Comparison of ENCODE assay signal across 1 cellular context in the genomic region with DNA sequence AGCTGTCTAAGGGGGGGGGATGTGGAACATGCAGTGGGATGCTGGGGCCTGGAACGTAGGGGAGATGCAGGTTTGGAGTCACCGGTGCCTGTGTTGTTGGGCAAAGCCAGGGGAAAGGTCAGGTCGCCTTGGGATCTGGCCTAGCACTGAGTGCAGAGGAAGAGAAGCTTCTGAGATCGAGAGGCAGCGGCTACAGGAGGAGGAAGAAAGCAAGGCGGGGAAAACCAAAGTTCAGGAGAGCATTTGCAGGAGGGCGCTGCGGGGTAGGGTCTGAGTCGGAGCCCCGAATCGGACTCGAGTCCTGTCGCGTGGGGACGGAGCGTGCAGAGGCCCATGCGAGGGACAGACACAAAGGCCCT.
TF ChIP-seq lines count a peak whose summit lies in the region.

No MANE protein-coding gene starts in this region.

TF ChIP-seq in HepG2, 621 proteins besides CTCF, POLR2A, EP300 and RAD21 (continues in another document):
- TF ChIP-seq PAWR (CRISPR knock-in tag; IDR thresholded peaks at IDR 0.05; ENCODE audit: borderline replicate concordance), result no peak
- no peak for TF ChIP-seq SP140L (CRISPR knock-in tag; IDR thresholded peaks at IDR 0.05; ENCODE audit: borderline replicate concordance)
- TF ChIP-seq, protein P1, sequence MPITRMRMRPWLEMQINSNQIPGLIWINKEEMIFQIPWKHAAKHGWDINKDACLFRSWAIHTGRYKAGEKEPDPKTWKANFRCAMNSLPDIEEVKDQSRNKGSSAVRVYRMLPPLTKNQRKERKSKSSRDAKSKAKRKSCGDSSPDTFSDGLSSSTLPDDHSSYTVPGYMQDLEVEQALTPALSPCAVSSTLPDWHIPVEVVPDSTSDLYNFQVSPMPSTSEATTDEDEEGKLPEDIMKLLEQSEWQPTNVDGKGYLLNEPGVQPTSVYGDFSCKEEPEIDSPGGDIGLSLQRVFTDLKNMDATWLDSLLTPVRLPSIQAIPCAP (CRISPR knock-in tag; IDR thresholded peaks at IDR 0.05; ENCODE audit: low read depth), result no peak
- no peak for TF ChIP-seq KDM5A (IDR thresholded peaks at IDR 0.05; ENCODE audit: borderline replicate concordance, low read length)
- no peak for TF ChIP-seq ZIK1 (CRISPR knock-in tag; IDR thresholded peaks at IDR 0.05; ENCODE audit: borderline replicate concordance, low read depth)
- no peak for TF ChIP-seq NKX3-1 (CRISPR knock-in tag; IDR thresholded peaks at IDR 0.05)
- 0 out of 2 replicates have a peak, but pooled peaks have one; percentile 4 for TF ChIP-seq ZBTB7A (CRISPR knock-in tag; IDR thresholded peaks at IDR 0.05)
- peak; percentile 57; the same call in 1 of the 2 replicates for TF ChIP-seq ZMYM3 (CRISPR knock-in tag; IDR thresholded peaks at IDR 0.05)
- TF ChIP-seq, protein P2, sequence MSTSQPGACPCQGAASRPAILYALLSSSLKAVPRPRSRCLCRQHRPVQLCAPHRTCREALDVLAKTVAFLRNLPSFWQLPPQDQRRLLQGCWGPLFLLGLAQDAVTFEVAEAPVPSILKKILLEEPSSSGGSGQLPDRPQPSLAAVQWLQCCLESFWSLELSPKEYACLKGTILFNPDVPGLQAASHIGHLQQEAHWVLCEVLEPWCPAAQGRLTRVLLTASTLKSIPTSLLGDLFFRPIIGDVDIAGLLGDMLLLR (CRISPR knock-in tag; IDR thresholded peaks at IDR 0.05), result 0 out of 2 replicates have a peak, but pooled peaks have one; percentile 85
- TF ChIP-seq, protein P3, sequence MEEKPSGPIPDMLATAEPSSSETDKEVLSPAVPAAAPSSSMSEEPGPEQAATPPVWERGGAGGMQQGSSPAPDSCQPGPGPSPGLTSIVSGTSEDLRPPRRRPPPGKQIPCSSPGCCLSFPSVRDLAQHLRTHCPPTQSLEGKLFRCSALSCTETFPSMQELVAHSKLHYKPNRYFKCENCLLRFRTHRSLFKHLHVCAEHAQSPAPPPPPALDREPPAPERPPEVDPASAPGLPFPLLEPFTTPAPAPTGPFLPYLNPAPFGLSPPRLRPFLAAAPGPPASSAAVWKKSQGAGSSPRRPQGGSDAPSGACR (CRISPR knock-in tag; IDR thresholded peaks at IDR 0.05), result 0 out of 2 replicates have a peak, but pooled peaks have one; percentile 52
- no peak for TF ChIP-seq MAFK (conservative IDR thresholded peaks at IDR 0.05 in 1 of 2, IDR thresholded peaks at IDR 0.05 in 1 of 2; ENCODE audit: low read length in 2 of 2)
- TF ChIP-seq STAG1 (CRISPR knock-in tag; IDR thresholded peaks at IDR 0.05), result no peak
- TF ChIP-seq CBFB (CRISPR knock-in tag; IDR thresholded peaks at IDR 0.05), result no peak
- TF ChIP-seq, protein P4, sequence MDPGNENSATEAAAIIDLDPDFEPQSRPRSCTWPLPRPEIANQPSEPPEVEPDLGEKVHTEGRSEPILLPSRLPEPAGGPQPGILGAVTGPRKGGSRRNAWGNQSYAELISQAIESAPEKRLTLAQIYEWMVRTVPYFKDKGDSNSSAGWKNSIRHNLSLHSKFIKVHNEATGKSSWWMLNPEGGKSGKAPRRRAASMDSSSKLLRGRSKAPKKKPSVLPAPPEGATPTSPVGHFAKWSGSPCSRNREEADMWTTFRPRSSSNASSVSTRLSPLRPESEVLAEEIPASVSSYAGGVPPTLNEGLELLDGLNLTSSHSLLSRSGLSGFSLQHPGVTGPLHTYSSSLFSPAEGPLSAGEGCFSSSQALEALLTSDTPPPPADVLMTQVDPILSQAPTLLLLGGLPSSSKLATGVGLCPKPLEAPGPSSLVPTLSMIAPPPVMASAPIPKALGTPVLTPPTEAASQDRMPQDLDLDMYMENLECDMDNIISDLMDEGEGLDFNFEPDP (CRISPR knock-in tag; conservative IDR thresholded peaks at IDR 0.05), result no peak
- no peak for TF ChIP-seq KMT2B (CRISPR knock-in tag; IDR thresholded peaks at IDR 0.05)
- TF ChIP-seq ZSCAN25 (CRISPR knock-in tag; IDR thresholded peaks at IDR 0.05), result peak; percentile 53; the same call in 1 of the 2 replicates
- TF ChIP-seq, protein P5, sequence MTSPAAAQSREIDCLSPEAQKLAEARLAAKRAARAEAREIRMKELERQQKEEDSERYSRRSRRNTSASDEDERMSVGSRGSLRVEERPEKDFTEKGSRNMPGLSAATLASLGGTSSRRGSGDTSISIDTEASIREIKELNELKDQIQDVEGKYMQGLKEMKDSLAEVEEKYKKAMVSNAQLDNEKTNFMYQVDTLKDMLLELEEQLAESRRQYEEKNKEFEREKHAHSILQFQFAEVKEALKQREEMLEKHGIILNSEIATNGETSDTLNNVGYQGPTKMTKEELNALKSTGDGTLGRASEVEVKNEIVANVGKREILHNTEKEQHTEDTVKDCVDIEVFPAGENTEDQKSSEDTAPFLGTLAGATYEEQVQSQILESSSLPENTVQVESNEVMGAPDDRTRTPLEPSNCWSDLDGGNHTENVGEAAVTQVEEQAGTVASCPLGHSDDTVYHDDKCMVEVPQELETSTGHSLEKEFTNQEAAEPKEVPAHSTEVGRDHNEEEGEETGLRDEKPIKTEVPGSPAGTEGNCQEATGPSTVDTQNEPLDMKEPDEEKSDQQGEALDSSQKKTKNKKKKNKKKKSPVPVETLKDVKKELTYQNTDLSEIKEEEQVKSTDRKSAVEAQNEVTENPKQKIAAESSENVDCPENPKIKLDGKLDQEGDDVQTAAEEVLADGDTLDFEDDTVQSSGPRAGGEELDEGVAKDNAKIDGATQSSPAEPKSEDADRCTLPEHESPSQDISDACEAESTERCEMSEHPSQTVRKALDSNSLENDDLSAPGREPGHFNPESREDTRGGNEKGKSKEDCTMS (CRISPR knock-in tag; conservative IDR thresholded peaks at IDR 0.05), result no peak
- TF ChIP-seq PITX1 (CRISPR knock-in tag; IDR thresholded peaks at IDR 0.05), result no peak
- TF ChIP-seq, protein P6, sequence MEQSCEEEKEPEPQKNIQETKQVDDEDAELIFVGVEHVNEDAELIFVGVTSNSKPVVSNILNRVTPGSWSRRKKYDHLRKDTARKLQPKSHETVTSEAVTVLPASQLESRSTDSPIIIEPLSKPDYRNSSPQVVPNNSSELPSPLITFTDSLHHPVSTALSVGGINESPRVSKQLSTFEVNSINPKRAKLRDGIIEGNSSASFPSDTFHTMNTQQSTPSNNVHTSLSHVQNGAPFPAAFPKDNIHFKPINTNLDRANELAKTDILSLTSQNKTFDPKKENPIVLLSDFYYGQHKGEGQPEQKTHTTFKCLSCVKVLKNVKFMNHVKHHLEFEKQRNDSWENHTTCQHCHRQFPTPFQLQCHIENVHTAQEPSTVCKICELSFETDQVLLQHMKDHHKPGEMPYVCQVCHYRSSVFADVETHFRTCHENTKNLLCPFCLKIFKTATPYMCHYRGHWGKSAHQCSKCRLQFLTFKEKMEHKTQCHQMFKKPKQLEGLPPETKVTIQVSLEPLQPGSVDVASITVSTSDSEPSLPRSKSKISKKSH (CRISPR knock-in tag; IDR thresholded peaks at IDR 0.05; ENCODE audit: borderline replicate concordance), result no peak
- TF ChIP-seq, protein P7, sequence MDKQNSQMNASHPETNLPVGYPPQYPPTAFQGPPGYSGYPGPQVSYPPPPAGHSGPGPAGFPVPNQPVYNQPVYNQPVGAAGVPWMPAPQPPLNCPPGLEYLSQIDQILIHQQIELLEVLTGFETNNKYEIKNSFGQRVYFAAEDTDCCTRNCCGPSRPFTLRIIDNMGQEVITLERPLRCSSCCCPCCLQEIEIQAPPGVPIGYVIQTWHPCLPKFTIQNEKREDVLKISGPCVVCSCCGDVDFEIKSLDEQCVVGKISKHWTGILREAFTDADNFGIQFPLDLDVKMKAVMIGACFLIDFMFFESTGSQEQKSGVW (CRISPR knock-in tag; IDR thresholded peaks at IDR 0.05; ENCODE audit: borderline replicate concordance), result no peak
- TF ChIP-seq MBD4 (IDR thresholded peaks at IDR 0.05; ENCODE audit: borderline replicate concordance, low read length), result no peak
- TF ChIP-seq NFIB (CRISPR knock-in tag; IDR thresholded peaks at IDR 0.05; ENCODE audit: borderline replicate concordance), result no peak
- TF ChIP-seq, protein P8, sequence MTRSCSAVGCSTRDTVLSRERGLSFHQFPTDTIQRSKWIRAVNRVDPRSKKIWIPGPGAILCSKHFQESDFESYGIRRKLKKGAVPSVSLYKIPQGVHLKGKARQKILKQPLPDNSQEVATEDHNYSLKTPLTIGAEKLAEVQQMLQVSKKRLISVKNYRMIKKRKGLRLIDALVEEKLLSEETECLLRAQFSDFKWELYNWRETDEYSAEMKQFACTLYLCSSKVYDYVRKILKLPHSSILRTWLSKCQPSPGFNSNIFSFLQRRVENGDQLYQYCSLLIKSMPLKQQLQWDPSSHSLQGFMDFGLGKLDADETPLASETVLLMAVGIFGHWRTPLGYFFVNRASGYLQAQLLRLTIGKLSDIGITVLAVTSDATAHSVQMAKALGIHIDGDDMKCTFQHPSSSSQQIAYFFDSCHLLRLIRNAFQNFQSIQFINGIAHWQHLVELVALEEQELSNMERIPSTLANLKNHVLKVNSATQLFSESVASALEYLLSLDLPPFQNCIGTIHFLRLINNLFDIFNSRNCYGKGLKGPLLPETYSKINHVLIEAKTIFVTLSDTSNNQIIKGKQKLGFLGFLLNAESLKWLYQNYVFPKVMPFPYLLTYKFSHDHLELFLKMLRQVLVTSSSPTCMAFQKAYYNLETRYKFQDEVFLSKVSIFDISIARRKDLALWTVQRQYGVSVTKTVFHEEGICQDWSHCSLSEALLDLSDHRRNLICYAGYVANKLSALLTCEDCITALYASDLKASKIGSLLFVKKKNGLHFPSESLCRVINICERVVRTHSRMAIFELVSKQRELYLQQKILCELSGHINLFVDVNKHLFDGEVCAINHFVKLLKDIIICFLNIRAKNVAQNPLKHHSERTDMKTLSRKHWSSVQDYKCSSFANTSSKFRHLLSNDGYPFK (CRISPR knock-in tag; IDR thresholded peaks at IDR 0.05; ENCODE audit: borderline replicate concordance), result 0 out of 2 replicates have a peak, but pooled peaks have one; percentile 75
- TF ChIP-seq, protein P9, sequence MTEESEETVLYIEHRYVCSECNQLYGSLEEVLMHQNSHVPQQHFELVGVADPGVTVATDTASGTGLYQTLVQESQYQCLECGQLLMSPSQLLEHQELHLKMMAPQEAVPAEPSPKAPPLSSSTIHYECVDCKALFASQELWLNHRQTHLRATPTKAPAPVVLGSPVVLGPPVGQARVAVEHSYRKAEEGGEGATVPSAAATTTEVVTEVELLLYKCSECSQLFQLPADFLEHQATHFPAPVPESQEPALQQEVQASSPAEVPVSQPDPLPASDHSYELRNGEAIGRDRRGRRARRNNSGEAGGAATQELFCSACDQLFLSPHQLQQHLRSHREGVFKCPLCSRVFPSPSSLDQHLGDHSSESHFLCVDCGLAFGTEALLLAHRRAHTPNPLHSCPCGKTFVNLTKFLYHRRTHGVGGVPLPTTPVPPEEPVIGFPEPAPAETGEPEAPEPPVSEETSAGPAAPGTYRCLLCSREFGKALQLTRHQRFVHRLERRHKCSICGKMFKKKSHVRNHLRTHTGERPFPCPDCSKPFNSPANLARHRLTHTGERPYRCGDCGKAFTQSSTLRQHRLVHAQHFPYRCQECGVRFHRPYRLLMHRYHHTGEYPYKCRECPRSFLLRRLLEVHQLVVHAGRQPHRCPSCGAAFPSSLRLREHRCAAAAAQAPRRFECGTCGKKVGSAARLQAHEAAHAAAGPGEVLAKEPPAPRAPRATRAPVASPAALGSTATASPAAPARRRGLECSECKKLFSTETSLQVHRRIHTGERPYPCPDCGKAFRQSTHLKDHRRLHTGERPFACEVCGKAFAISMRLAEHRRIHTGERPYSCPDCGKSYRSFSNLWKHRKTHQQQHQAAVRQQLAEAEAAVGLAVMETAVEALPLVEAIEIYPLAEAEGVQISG (CRISPR knock-in tag; IDR thresholded peaks at IDR 0.05), result no peak
- TF ChIP-seq MAZ (IDR thresholded peaks at IDR 0.05; ENCODE audit: borderline replicate concordance, low read depth, low read length), result no peak
- no peak for TF ChIP-seq MAZ (CRISPR knock-in tag; IDR thresholded peaks at IDR 0.05; ENCODE audit: low read depth)
- TF ChIP-seq, protein P10, sequence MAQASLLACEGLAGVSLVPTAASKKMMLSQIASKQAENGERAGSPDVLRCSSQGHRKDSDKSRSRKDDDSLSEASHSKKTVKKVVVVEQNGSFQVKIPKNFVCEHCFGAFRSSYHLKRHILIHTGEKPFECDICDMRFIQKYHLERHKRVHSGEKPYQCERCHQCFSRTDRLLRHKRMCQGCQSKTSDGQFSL (CRISPR knock-in tag; IDR thresholded peaks at IDR 0.05), result no peak
- TF ChIP-seq, protein P11, sequence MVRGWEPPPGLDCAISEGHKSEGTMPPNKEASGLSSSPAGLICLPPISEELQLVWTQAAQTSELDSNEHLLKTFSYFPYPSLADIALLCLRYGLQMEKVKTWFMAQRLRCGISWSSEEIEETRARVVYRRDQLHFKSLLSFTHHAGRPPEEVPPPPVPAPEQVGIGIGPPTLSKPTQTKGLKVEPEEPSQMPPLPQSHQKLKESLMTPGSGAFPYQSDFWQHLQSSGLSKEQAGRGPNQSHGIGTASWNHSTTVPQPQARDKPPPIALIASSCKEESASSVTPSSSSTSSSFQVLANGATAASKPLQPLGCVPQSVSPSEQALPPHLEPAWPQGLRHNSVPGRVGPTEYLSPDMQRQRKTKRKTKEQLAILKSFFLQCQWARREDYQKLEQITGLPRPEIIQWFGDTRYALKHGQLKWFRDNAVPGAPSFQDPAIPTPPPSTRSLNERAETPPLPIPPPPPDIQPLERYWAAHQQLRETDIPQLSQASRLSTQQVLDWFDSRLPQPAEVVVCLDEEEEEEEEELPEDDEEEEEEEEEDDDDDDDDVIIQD (CRISPR knock-in tag; IDR thresholded peaks at IDR 0.05; ENCODE audit: low read depth), result no peak
- no peak for TF ChIP-seq EEA1 (CRISPR knock-in tag; IDR thresholded peaks at IDR 0.05; ENCODE audit: borderline replicate concordance)
- TF ChIP-seq HDAC6 (IDR thresholded peaks at IDR 0.05; ENCODE audit: low read depth, low read length), result no peak
- TF ChIP-seq, protein P12, sequence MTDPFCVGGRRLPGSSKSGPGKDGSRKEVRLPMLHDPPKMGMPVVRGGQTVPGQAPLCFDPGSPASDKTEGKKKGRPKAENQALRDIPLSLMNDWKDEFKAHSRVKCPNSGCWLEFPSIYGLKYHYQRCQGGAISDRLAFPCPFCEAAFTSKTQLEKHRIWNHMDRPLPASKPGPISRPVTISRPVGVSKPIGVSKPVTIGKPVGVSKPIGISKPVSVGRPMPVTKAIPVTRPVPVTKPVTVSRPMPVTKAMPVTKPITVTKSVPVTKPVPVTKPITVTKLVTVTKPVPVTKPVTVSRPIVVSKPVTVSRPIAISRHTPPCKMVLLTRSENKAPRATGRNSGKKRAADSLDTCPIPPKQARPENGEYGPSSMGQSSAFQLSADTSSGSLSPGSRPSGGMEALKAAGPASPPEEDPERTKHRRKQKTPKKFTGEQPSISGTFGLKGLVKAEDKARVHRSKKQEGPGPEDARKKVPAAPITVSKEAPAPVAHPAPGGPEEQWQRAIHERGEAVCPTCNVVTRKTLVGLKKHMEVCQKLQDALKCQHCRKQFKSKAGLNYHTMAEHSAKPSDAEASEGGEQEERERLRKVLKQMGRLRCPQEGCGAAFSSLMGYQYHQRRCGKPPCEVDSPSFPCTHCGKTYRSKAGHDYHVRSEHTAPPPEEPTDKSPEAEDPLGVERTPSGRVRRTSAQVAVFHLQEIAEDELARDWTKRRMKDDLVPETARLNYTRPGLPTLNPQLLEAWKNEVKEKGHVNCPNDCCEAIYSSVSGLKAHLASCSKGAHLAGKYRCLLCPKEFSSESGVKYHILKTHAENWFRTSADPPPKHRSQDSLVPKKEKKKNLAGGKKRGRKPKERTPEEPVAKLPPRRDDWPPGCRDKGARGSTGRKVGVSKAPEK (CRISPR knock-in tag; IDR thresholded peaks at IDR 0.05; ENCODE audit: borderline replicate concordance), result peak; percentile 92; the same call in 1 of the 2 replicates
- TF ChIP-seq ZNF788 (CRISPR knock-in tag; IDR thresholded peaks at IDR 0.05; ENCODE audit: borderline replicate concordance), result no peak
- no peak for TF ChIP-seq ZNF598 (CRISPR knock-in tag; IDR thresholded peaks at IDR 0.05; ENCODE audit: borderline replicate concordance)
- no peak; the same call in 1 of the 2 replicates for TF ChIP-seq ATF7-NPFF (CRISPR knock-in tag; IDR thresholded peaks at IDR 0.05; ENCODE audit: low read depth)
- no peak for TF ChIP-seq TARDBP (CRISPR knock-in tag; IDR thresholded peaks at IDR 0.05)
- TF ChIP-seq, protein P13, sequence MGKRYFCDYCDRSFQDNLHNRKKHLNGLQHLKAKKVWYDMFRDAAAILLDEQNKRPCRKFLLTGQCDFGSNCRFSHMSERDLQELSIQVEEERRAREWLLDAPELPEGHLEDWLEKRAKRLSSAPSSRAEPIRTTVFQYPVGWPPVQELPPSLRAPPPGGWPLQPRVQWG (CRISPR knock-in tag; IDR thresholded peaks at IDR 0.05; ENCODE audit: borderline replicate concordance, low read depth), result 0 out of 2 replicates have a peak, but pooled peaks have one; percentile 21
